Comparison of ENCODE assay signal across 11 cellular contexts in the genomic region with DNA sequence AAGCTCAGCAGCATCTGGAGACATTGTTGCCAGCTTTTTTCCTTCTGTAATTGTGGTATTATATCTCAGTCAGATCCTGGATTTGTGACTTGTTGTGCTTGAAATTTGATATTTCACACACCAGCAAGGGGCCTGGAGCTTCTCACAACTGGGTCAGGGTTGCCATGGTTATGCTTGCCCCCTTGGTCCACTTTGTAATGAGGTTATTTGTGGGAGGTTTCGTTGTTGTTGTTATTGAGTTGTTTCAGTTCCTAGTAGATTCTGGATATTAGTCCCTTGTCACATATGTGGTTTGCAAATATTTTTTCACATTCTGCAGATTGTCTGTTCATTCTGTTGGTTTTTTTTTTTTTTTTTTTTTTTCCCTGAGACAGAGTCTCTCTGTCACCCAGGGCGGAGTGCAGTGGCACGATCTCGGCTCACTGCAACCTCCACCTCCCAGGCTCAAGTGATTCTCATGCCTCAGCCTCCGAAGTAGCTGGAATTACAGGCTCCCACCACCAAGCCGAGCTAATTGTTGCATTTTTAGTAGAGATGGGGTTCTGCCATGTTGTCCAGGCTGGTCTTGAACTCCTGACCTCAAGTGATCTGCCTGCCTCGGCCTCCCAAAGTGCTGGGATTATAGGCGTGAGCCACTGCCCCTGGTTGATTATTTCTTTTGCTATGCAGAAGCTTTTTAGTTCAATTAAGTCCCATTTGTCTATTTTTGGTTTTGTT.
DNase-seq lines count a peak whose midpoint lies in the region; ATAC-seq and TF ChIP-seq lines count a peak whose summit lies in the region.
"Had no signal": no experiment of that assay in that cellular context is flagged by ENCODE, and none has a peak within 500 bp of the region (broad histone marks: within the 10 kb centered on the region; RNA-seq: fewer than 3 reads in every experiment).

No MANE protein-coding gene starts in this region.

- peaks cover under 1% of the 10 kb centered on the region for H3K9me3 Mint-ChIP-seq in osteocyte (ENCODE audit: unreplicated experiment)
- H3K9me3 Mint-ChIP-seq: neural crest cell had no signal

- peak overlapping the region; percentile 57 for H3K27ac Mint-ChIP-seq in osteocyte (ENCODE audit: unreplicated experiment)

- H3K9me3 ChIP-seq in BE2C, result no peaks in the 10 kb centered on the region

- H3K4me3 Mint-ChIP-seq in osteocyte (ENCODE audit: unreplicated experiment), result no peak overlapping the region
- H3K4me3 Mint-ChIP-seq: neural crest cell had no signal

- H3K27me3 Mint-ChIP-seq in osteocyte (ENCODE audit: unreplicated experiment), result no peaks in the 10 kb centered on the region

- peaks cover 19% of the 10 kb centered on the region for H3K4me1 Mint-ChIP-seq in osteocyte (ENCODE audit: unreplicated experiment)
- H3K4me1 Mint-ChIP-seq: neural crest cell had no signal

- H3K27me3 ChIP-seq in BE2C, result peaks cover 9% of the 10 kb centered on the region; the same call in 1 of the 2 replicates

- peak; percentile 92 for ATAC-seq in GM18870 (IDR thresholded peaks at IDR 0.05; ENCODE audit: unreplicated experiment)
- ATAC-seq in GM21786 (IDR thresholded peaks at IDR 0.05; ENCODE audit: unreplicated experiment), result peak; percentile 91
- ATAC-seq in HG03378 (IDR thresholded peaks at IDR 0.05; ENCODE audit: unreplicated experiment), result peak; percentile 89

- H3K4me3 ChIP-seq in BE2C (ENCODE audit: low read depth, low read length), result no peak overlapping the region

- peaks cover under 1% of the 10 kb centered on the region for H3K36me3 Mint-ChIP-seq in osteocyte (ENCODE audit: unreplicated experiment)

- H3K4me1 ChIP-seq in BE2C, result no peaks in the 10 kb centered on the region

- no peak for DNase-seq in osteocyte (ENCODE audit: extremely low spot score, unreplicated experiment)
- no peak for DNase-seq in BE2C
- no peak for DNase-seq in NCI-H510A treated with DMSO at 0.1 percent for 48 hours (lab: John Stamatoyannopoulos, UW)
- DNase-seq in NCI-H2029 (lab: John Stamatoyannopoulos, UW), result no peak
- no peak for DNase-seq in activated naive CD4-positive, alpha-beta T cell treated with anti-CD3 and anti-CD28 coated beads, Interleukin-2, amount 50 U/mL, for 16 hours
- DNase-seq: activated gamma-delta T cell, NCI-H446 treated with DMSO at 0.1 percent for 48 hours had no signal

- no peak for TF ChIP-seq CTCF in osteocyte (IDR thresholded peaks at IDR 0.05)
- no peak for TF ChIP-seq CTCF in BE2C (IDR thresholded peaks at IDR 0.05; ENCODE audit: low read depth, low read length)

- no peaks in the 10 kb centered on the region for H3K36me3 ChIP-seq in BE2C
